ENCODE assay signal across 1 cellular context in the genomic region with DNA sequence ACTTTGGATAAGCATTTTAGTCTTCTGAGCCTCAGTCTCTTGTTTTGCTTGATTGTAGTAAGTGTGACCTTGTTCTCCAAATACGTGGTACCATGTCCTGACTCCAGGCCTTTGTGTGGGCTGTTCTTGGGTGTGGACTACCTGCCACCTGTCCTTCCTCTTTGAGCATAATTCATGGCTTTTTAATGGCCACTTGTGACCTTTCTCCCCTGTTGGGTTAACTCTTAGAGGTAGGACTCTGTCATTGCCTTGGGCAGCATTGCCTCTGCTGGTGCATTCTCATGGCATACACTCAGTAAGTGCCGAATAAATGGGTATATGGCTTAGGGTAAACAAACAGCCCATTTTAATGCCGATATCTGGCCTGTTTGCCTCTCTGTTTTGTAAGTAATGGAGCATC.
TF ChIP-seq lines count a peak whose summit lies in the region.

No MANE protein-coding gene starts in this region.

TF ChIP-seq in IMR-90, 13 proteins besides CTCF, POLR2A, EP300 and RAD21:
- no peak for TF ChIP-seq FOS (IDR thresholded peaks at IDR 0.05; ENCODE audit: low read depth, low read length)
- no peak for TF ChIP-seq NFE2L2 (IDR thresholded peaks at IDR 0.05; ENCODE audit: low read depth, low read length)
- TF ChIP-seq MXI1 (IDR thresholded peaks at IDR 0.05; ENCODE audit: borderline replicate concordance, low read depth, low read length) = no peak
- TF ChIP-seq, protein P1, sequence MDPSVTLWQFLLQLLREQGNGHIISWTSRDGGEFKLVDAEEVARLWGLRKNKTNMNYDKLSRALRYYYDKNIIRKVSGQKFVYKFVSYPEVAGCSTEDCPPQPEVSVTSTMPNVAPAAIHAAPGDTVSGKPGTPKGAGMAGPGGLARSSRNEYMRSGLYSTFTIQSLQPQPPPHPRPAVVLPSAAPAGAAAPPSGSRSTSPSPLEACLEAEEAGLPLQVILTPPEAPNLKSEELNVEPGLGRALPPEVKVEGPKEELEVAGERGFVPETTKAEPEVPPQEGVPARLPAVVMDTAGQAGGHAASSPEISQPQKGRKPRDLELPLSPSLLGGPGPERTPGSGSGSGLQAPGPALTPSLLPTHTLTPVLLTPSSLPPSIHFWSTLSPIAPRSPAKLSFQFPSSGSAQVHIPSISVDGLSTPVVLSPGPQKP (IDR thresholded peaks at IDR 0.05; ENCODE audit: borderline replicate concordance, low read depth, low read length) = no peak
- TF ChIP-seq RFX5 (IDR thresholded peaks at IDR 0.05; ENCODE audit: low read depth, low read length) = no peak
- TF ChIP-seq, protein P2, sequence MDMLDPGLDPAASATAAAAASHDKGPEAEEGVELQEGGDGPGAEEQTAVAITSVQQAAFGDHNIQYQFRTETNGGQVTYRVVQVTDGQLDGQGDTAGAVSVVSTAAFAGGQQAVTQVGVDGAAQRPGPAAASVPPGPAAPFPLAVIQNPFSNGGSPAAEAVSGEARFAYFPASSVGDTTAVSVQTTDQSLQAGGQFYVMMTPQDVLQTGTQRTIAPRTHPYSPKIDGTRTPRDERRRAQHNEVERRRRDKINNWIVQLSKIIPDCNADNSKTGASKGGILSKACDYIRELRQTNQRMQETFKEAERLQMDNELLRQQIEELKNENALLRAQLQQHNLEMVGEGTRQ (IDR thresholded peaks at IDR 0.05; ENCODE audit: low read depth, low read length) = no peak
- TF ChIP-seq SMC3 (IDR thresholded peaks at IDR 0.05; ENCODE audit: low read depth, low read length) = no peak
- no peak for TF ChIP-seq MAFK (IDR thresholded peaks at IDR 0.05; ENCODE audit: low read depth, low read length)
- no peak for TF ChIP-seq CEBPB (IDR thresholded peaks at IDR 0.05; ENCODE audit: low read depth, low read length)
- TF ChIP-seq RCOR1 (IDR thresholded peaks at IDR 0.05; ENCODE audit: insufficient replicate concordance, low read length) = no peak
- no peak for TF ChIP-seq CHD1 (IDR thresholded peaks at IDR 0.05; ENCODE audit: low read depth, low read length)
- no peak for TF ChIP-seq MAZ (IDR thresholded peaks at IDR 0.05; ENCODE audit: borderline replicate concordance, low read depth, low read length)
- no peak for TF ChIP-seq BHLHE40 (IDR thresholded peaks at IDR 0.05; ENCODE audit: low read depth, low read length)
